ENCODE assay signal across 1 cellular context in genomic region chr15:69780981-69781380, GRCh38.
TF ChIP-seq lines count a peak whose summit lies in the region.

No MANE protein-coding gene starts in this region.

TF ChIP-seq in GM23338, 12 proteins besides CTCF, POLR2A, EP300 and RAD21:
- TF ChIP-seq REST (IDR thresholded peaks at IDR 0.05; ENCODE audit: unreplicated experiment) (no peak), EZH2phosphoT487 (IDR thresholded peaks at IDR 0.05; ENCODE audit: unreplicated experiment) (no peak), POLR2AphosphoS5 (IDR thresholded peaks at IDR 0.05; ENCODE audit: low read depth) (no peak), NANOG (IDR thresholded peaks at IDR 0.05; ENCODE audit: borderline replicate concordance) (no peak), EZH2 (IDR thresholded peaks at IDR 0.05; ENCODE audit: low read depth, unreplicated experiment) (no peak), ZNF462 (CRISPR knock-in tag; IDR thresholded peaks at IDR 0.05) (no peak), STAT1 (IDR thresholded peaks at IDR 0.05; ENCODE audit: unreplicated experiment) (no peak), JUNB (IDR thresholded peaks at IDR 0.05; ENCODE audit: unreplicated experiment) (no peak), CREB1 (CRISPR knock-in tag; IDR thresholded peaks at IDR 0.05; ENCODE audit: low read depth) (no peak), ZNF114 (CRISPR knock-in tag; IDR thresholded peaks at IDR 0.05) (no peak), ETS1 (IDR thresholded peaks at IDR 0.05) (no peak), ZNF331 (CRISPR knock-in tag; IDR thresholded peaks at IDR 0.05; ENCODE audit: low read depth) (no peak)
